Comparison of ENCODE assay signal across 8 cellular contexts in genomic region chr1:206557636-206558473, GRCh38. TPM values are rescaled to one million over a fixed set of nuclear protein-coding genes. Genes with fewer than 3 reads are reported as not detected.
DNase-seq lines count a peak whose midpoint lies in the region; ATAC-seq and TF ChIP-seq lines count a peak whose summit lies in the region.

No MANE protein-coding gene starts in this region.

- peak overlapping the region; percentile 35 for H3K4me3 ChIP-seq in RWPE2 (ENCODE audit: severe bottlenecking)
- H3K4me3 ChIP-seq in naive thymus-derived CD4-positive, alpha-beta T cell (ENCODE audit: low read length) = peak overlapping the region; percentile 90

- TF ChIP-seq CTCF in RWPE2 (IDR thresholded peaks at IDR 0.05; ENCODE audit: poor library complexity, severe bottlenecking) = no peak

- CTCF ChIA-PET in naive thymus-derived CD4-positive, alpha-beta T cell (lab: Charles Lee) = interaction anchor here (0.7 to 20.4 kb wide), 3 partner anchors 12 to 93 kb away, joined by 3 to 424 read pairs (median 22); no protein-coding TSS in a partner anchor

- H3K36me3 Mint-ChIP-seq in dendritic cell treated with granulocyte-macrophage colony-stimulating factor and Interleukin-4, amounts not matched to agents 40 ng/mL and 50 ng/mL, for 4 days (ENCODE audit: low read depth) = peaks cover 49% of the 10 kb centered on the region
- H3K36me3 Mint-ChIP-seq in naive thymus-derived CD4-positive, alpha-beta T cell = peaks cover 0 to 47% (median 22%) of the 10 kb centered on the region in 5 donors

- DNase-seq in activated gamma-delta T cell treated with Interleukin-2 at 50 U/mL for 16 hours (peak; percentile 40), activated gamma-delta T cell (lab: John Stamatoyannopoulos, UW) (no peak), RWPE2 (ENCODE audit: low spot score) (no peak), amniotic stem cell (lab: John Stamatoyannopoulos, UW) (no peak), cerebellar nuclear complex (lab: John Stamatoyannopoulos, UW) (no peak), NCI-H187 treated with DMSO at 0.1 percent for 48 hours (lab: John Stamatoyannopoulos, UW) (no peak)
- DNase-seq in naive thymus-derived CD4-positive, alpha-beta T cell = peak in 2 of 9 donors; percentile 28 to 31

- H3K4me1 ChIP-seq in RWPE2 (ENCODE audit: insufficient read depth, poor library complexity, severe bottlenecking) = no peaks in the 10 kb centered on the region
- peaks cover 62 to 67% of the 10 kb centered on the region in 2 donors for H3K4me1 ChIP-seq in naive thymus-derived CD4-positive, alpha-beta T cell (ENCODE audit: control insufficient read depth in 2 of 2, insufficient read depth in 2 of 2, low read length in 2 of 2)

- peak overlapping the region; percentile 93 for H3K27ac Mint-ChIP-seq in dendritic cell treated with granulocyte-macrophage colony-stimulating factor and Interleukin-4, amounts not matched to agents 40 ng/mL and 50 ng/mL, for 4 days
- peak overlapping the region; percentile 86 to 100 (median 91) for H3K27ac Mint-ChIP-seq in naive thymus-derived CD4-positive, alpha-beta T cell

- ATAC-seq in RWPE2 (ENCODE audit: low read depth) = no peak
- peak; percentile 16 for ATAC-seq in naive thymus-derived CD4-positive, alpha-beta T cell

- peak overlapping the region; percentile 93 for H3K4me3 Mint-ChIP-seq in dendritic cell treated with granulocyte-macrophage colony-stimulating factor and Interleukin-4, amounts not matched to agents 40 ng/mL and 50 ng/mL, for 4 days
- H3K4me3 Mint-ChIP-seq in naive thymus-derived CD4-positive, alpha-beta T cell = peak overlapping the region; percentile 77 to 99 (median 96)

- H3K9me3 Mint-ChIP-seq in dendritic cell treated with granulocyte-macrophage colony-stimulating factor and Interleukin-4, amounts not matched to agents 40 ng/mL and 50 ng/mL, for 4 days = no peaks in the 10 kb centered on the region
- no peaks in the 10 kb centered on the region for H3K9me3 Mint-ChIP-seq in naive thymus-derived CD4-positive, alpha-beta T cell

- peaks cover 71% of the 10 kb centered on the region for H3K4me1 Mint-ChIP-seq in dendritic cell treated with granulocyte-macrophage colony-stimulating factor and Interleukin-4, amounts not matched to agents 40 ng/mL and 50 ng/mL, for 4 days (ENCODE audit: low read depth)
- peaks cover 57 to 75% (median 71%) of the 10 kb centered on the region in 7 donors for H3K4me1 Mint-ChIP-seq in naive thymus-derived CD4-positive, alpha-beta T cell

- intact Hi-C loops in dendritic cell treated with granulocyte-macrophage colony-stimulating factor and Interleukin-4, amounts not matched to agents 40 ng/mL and 50 ng/mL, for 4 days (cut with micrococcal nuclease) = loop anchor here (2.0 kb wide), 1 partner anchor 17 kb away; no protein-coding TSS in a partner anchor
- intact Hi-C loops in naive thymus-derived CD4-positive, alpha-beta T cell (cut with micrococcal nuclease) = loop anchor here (1.0 to 5.0 kb wide), 10 partner anchors 17 to 1271 kb away; partner anchors contain the start of genes CD55 (in 2 of the 2), FCMR (in 1 of the 2) and MAPKAPK2 (in 1 of the 2)

- no peaks in the 10 kb centered on the region for H3K27me3 Mint-ChIP-seq in dendritic cell treated with granulocyte-macrophage colony-stimulating factor and Interleukin-4, amounts not matched to agents 40 ng/mL and 50 ng/mL, for 4 days
- no peaks in the 10 kb centered on the region for H3K27me3 Mint-ChIP-seq in naive thymus-derived CD4-positive, alpha-beta T cell

- no peaks in the 10 kb centered on the region for H3K27me3 ChIP-seq in RWPE2 (ENCODE audit: insufficient read depth, poor library complexity, severe bottlenecking)
- H3K27me3 ChIP-seq in naive thymus-derived CD4-positive, alpha-beta T cell (ENCODE audit: control insufficient read depth in 2 of 2, insufficient read depth in 2 of 2, low read length in 2 of 2) = no peaks in the 10 kb centered on the region

- no peaks in the 10 kb centered on the region for H3K9me3 ChIP-seq in RWPE2 (ENCODE audit: severe bottlenecking)
- no peaks in the 10 kb centered on the region for H3K9me3 ChIP-seq in naive thymus-derived CD4-positive, alpha-beta T cell (ENCODE audit: control insufficient read depth in 2 of 3, low read length in 3 of 3)

- H3K36me3 ChIP-seq in RWPE2 (ENCODE audit: low read depth) = no peaks in the 10 kb centered on the region
- H3K36me3 ChIP-seq in naive thymus-derived CD4-positive, alpha-beta T cell (ENCODE audit: control insufficient read depth in 2 of 3, insufficient read depth in 3 of 3, low read length in 3 of 3) = peaks cover 14 to 27% (median 17%) of the 10 kb centered on the region in 3 experiments

- H3K27ac ChIP-seq in RWPE2 (ENCODE audit: poor library complexity, severe bottlenecking) = no peak overlapping the region
- peak overlapping the region; percentile 90 for H3K27ac ChIP-seq in naive thymus-derived CD4-positive, alpha-beta T cell (ENCODE audit: low read depth, low read length)

- POLR2A ChIA-PET in naive thymus-derived CD4-positive, alpha-beta T cell (lab: Charles Lee) = interaction anchor here (0.7 to 22.2 kb wide), 6 partner anchors 8 to 364 kb away, joined by 4 to 722 read pairs (median 5); partner anchors contain the start of genes EIF2D, FCMR and IKBKE

RNA-seq across cellular contexts. Expression of gene RASSF5, which starts 50.5 kb away (rescaled TPM):
- 100 to 1,000 TPM; 155 to 240 (median 218) TPM for total RNA-seq in naive thymus-derived CD4-positive, alpha-beta T cell
- 100 to 1,000 TPM; 299 to 416 TPM for polyA plus RNA-seq in naive thymus-derived CD4-positive, alpha-beta T cell

RNA-seq across cellular contexts. Expression of gene EIF2D, which starts 54.4 kb away (rescaled TPM):
- total RNA-seq in naive thymus-derived CD4-positive, alpha-beta T cell = 10 to 100 TPM; 38.7 to 73.0 (median 59.6) TPM
- polyA plus RNA-seq in naive thymus-derived CD4-positive, alpha-beta T cell = 10 to 100 TPM; 33.5 to 53.4 TPM
